Comparison of ENCODE assay signal across 8 cellular contexts in genomic region chr6:26025894-26026832, GRCh38.
DNase-seq lines count a peak whose midpoint lies in the region; ATAC-seq and TF ChIP-seq lines count a peak whose summit lies in the region.

No MANE protein-coding gene starts in this region.

- peak in 1 of 2 donors; percentile 44 for TF ChIP-seq POLR2A in heart left ventricle (IDR thresholded peaks at IDR 0.05)

- H3K27ac Mint-ChIP-seq in activated naive CD8-positive, alpha-beta T cell treated with anti-CD3 and anti-CD28 coated beads, Interleukin-2, amount 10 ng/mL, durations not matched to agents 7 days and 5 days, result peak overlapping the region; percentile 99

- peak overlapping the region; percentile 69 for H3K4me3 ChIP-seq in GM08714 (ENCODE audit: low read length)
- peak overlapping the region; percentile 35 to 87 (median 68) for H3K4me3 ChIP-seq in heart left ventricle
- peak overlapping the region; percentile 51 for H3K4me3 ChIP-seq in urinary bladder (ENCODE audit: low read depth, low read length)

- peak; percentile 36 for ATAC-seq in HG02623 (IDR thresholded peaks at IDR 0.05; ENCODE audit: unreplicated experiment)
- ATAC-seq in activated naive CD8-positive, alpha-beta T cell treated with anti-CD3 and anti-CD28 coated beads, Interleukin-2, amount 10 ng/mL, durations not matched to agents 7 days and 5 days (ENCODE audit: low read depth), result peak; percentile 35
- peak; percentile 72 to 75 (median 74) for ATAC-seq in heart left ventricle

- WGBS in heart left ventricle, 4 donors, result 0 to 2% (median 1%) methylated on average over 23 of the region's 23 CpGs
- under 1% methylated on average over 23 of the region's 23 CpGs for WGBS in urinary bladder

- H3K36me3 ChIP-seq in heart left ventricle (no peaks in the 10 kb centered on the region), urinary bladder (ENCODE audit: insufficient read depth) (no peaks in the 10 kb centered on the region)

- POLR2A ChIA-PET in activated naive CD8-positive, alpha-beta T cell treated with anti-CD3 and anti-CD28 coated beads, Interleukin-2, amount 10 ng/mL, durations not matched to agents 7 days and 5 days (lab: Charles Lee), result interaction anchor here (0.6 to 17.1 kb wide), 40 partner anchors 6 to 1868 kb away, joined by 3 to 1993 read pairs (median 8); partner anchors contain the start of gene TRIM38

- no peaks in the 10 kb centered on the region for H3K27me3 Mint-ChIP-seq in activated naive CD8-positive, alpha-beta T cell treated with anti-CD3 and anti-CD28 coated beads, Interleukin-2, amount 10 ng/mL, durations not matched to agents 7 days and 5 days

- H3K4me3 Mint-ChIP-seq in activated naive CD8-positive, alpha-beta T cell treated with anti-CD3 and anti-CD28 coated beads, Interleukin-2, amount 10 ng/mL, durations not matched to agents 7 days and 5 days, result peak overlapping the region; percentile 89

- DNase-seq in NCI-H1105 treated with DMSO at 0.1 percent for 48 hours (lab: John Stamatoyannopoulos, UW) (peak; percentile 95), SKM-1 treated with dmso at 0.1 percent for 144 hours (lab: John Stamatoyannopoulos, UW; ENCODE audit: unreplicated experiment) (peak; percentile 90), heart left ventricle (peak; percentile 93 to 97 (median 96)), pons (ENCODE audit: low spot score) (peak; percentile 91)
- peak; percentile 86 for DNase-seq in activated naive CD8-positive, alpha-beta T cell treated with anti-CD3 and anti-CD28 coated beads, Interleukin-2, amount 10 ng/mL, durations not matched to agents 7 days and 5 days

- intact Hi-C loops in heart left ventricle (cut with DNase I), result loop anchor here in 6 of 10 donors (2.0 to 10.0 kb wide), 12 partner anchors 19 to 1809 kb away; partner anchors contain the start of genes HMGN4 (in 1 of the 6) and ZNF184 (in 1 of the 6)

- H3K9me3 ChIP-seq in heart left ventricle, result no peaks in the 10 kb centered on the region

- H3K36me3 Mint-ChIP-seq in activated naive CD8-positive, alpha-beta T cell treated with anti-CD3 and anti-CD28 coated beads, Interleukin-2, amount 10 ng/mL, durations not matched to agents 7 days and 5 days, result peaks cover 1% of the 10 kb centered on the region

- H3K4me1 Mint-ChIP-seq in activated naive CD8-positive, alpha-beta T cell treated with anti-CD3 and anti-CD28 coated beads, Interleukin-2, amount 10 ng/mL, durations not matched to agents 7 days and 5 days, result peaks cover 75% of the 10 kb centered on the region

- peak overlapping the region; percentile 84 to 98 (median 94) for H3K27ac ChIP-seq in heart left ventricle
- peak overlapping the region; percentile 89 for H3K27ac ChIP-seq in urinary bladder (ENCODE audit: low read depth)

- H3K4me1 ChIP-seq in heart left ventricle, result peaks cover 0 to 36% (median 19%) of the 10 kb centered on the region in 12 donors
- H3K4me1 ChIP-seq in urinary bladder (ENCODE audit: insufficient read depth), result no peaks in the 10 kb centered on the region

- peak; percentile 64 to 93 (median 84) for TF ChIP-seq CTCF in heart left ventricle (IDR thresholded peaks at IDR 0.05)

- no peaks in the 10 kb centered on the region for H3K9me3 Mint-ChIP-seq in activated naive CD8-positive, alpha-beta T cell treated with anti-CD3 and anti-CD28 coated beads, Interleukin-2, amount 10 ng/mL, durations not matched to agents 7 days and 5 days

- H3K27me3 ChIP-seq in heart left ventricle, result no peaks in the 10 kb centered on the region

Comparison
In these comparisons a context has a peak if more than half of its experiments do, and no peak if none do; other contexts are left out.
1. Peak in every context shown above with its lines: DNase-seq, ATAC-seq, H3K4me3 ChIP-seq and H3K27ac ChIP-seq.